ENCODE assay signal across 1 cellular context in genomic region chr4:48665555-48666186, GRCh38.
TF ChIP-seq lines count a peak whose summit lies in the region.

No MANE protein-coding gene starts in this region.

TF ChIP-seq in H1, 55 proteins besides CTCF, POLR2A, EP300 and RAD21 (continued from another document):
- TF ChIP-seq USF2 (IDR thresholded peaks at IDR 0.05; ENCODE audit: low read length) (no peak), RBBP5 (IDR thresholded peaks at IDR 0.05; ENCODE audit: borderline replicate concordance, low read depth, low read length) (no peak), PHF8 (conservative IDR thresholded peaks at IDR 0.05; ENCODE audit: low read depth, low read length) (no peak), KDM5A (IDR thresholded peaks at IDR 0.05; ENCODE audit: low read length) (no peak), BRCA1 (IDR thresholded peaks at IDR 0.05; ENCODE audit: low read depth, low read length) (no peak)
